Comparison of ENCODE assay signal across 9 cellular contexts in genomic region chr9:73152445-73152844, GRCh38. TPM values are rescaled to one million over a fixed set of nuclear protein-coding genes. Genes with fewer than 3 reads are reported as not detected.
DNase-seq lines count a peak whose midpoint lies in the region; ATAC-seq, FAIRE-seq and TF ChIP-seq lines count a peak whose summit lies in the region.
"Had no signal": no experiment of that assay in that cellular context is flagged by ENCODE, and none has a peak within 500 bp of the region (broad histone marks: within the 10 kb centered on the region; RNA-seq: fewer than 3 reads in every experiment).

No MANE protein-coding gene starts in this region.

- CTCF ChIA-PET in HepG2 (lab: Yijun Ruan, JAX; ENCODE audit: low intra/inter-chr PET ratio, low total read pairs) (no interaction called here), MCF 10A (lab: Yijun Ruan, JAX) (interaction anchor here (0.7 to 2.1 kb wide), 7 partner anchors 11 to 1127 kb away, joined by 3 to 21 read pairs (median 6); no protein-coding TSS in a partner anchor)

- TF ChIP-seq CTCF in liver (IDR thresholded peaks at IDR 0.05; ENCODE audit: low read depth, low read length, missing input control) (no peak), HepG2 (CRISPR knock-in tag; IDR thresholded peaks at IDR 0.05) (no peak), MCF 10A (IDR thresholded peaks at IDR 0.05; ENCODE audit: unreplicated experiment) (no peak), lower lobe of right lung (IDR thresholded peaks at IDR 0.05) (no peak), vagina (IDR thresholded peaks at IDR 0.05) (no peak), GM13977 (IDR thresholded peaks at IDR 0.05; ENCODE audit: extremely low read depth, insufficient read depth, missing control alignments) (no peak)

- no peak overlapping the region for H2AFZ ChIP-seq in HepG2 (ENCODE audit: low read length)

- H3K27me3 ChIP-seq in liver (ENCODE audit: control insufficient read depth in 4 of 4, insufficient read depth in 4 of 4, low read length in 3 of 4) (no peaks in the 10 kb centered on the region), HepG2 (ENCODE audit: control insufficient read depth in 1 of 2, insufficient read depth in 2 of 2, low read length in 2 of 2) (no peaks in the 10 kb centered on the region; a peak in 1 of 5 replicates), lower lobe of right lung (ENCODE audit: low read depth) (no peaks in the 10 kb centered on the region), vagina (no peaks in the 10 kb centered on the region)

- TF ChIP-seq EP300 in HepG2 (IDR thresholded peaks at IDR 0.05; ENCODE audit: low read depth in 2 of 2, low read length in 2 of 2) (no peak), HepG2 (CRISPR knock-in tag; IDR thresholded peaks at IDR 0.05; ENCODE audit: borderline replicate concordance) (no peak)

- H3K36me3 Mint-ChIP-seq in MCF 10A (ENCODE audit: insufficient read depth, unreplicated experiment) = peaks cover 60% of the 10 kb centered on the region

- ATAC-seq in HepG2 (no peak), lower lobe of right lung (peak; percentile 46 to 61)

- no peaks in the 10 kb centered on the region for H3K27me3 Mint-ChIP-seq in MCF 10A (ENCODE audit: insufficient read depth, unreplicated experiment)

- BruUV-seq in HepG2 (replicated peaks; lab: Mats Ljungman, UMichigan) (no TSS peak), MCF 10A (replicated peaks; lab: Mats Ljungman, UMichigan) (TSS peak; percentile 60)

- intact Hi-C loops in HepG2 (cut with micrococcal nuclease; ENCODE audit: unreplicated experiment) = no loop called here
- intact Hi-C loops in MCF 10A (cut with micrococcal nuclease) = no loop called here
- intact Hi-C loops in lower lobe of right lung (cut with DNase I) = no loop called here
- intact Hi-C loops in vagina (cut with DNase I) = no loop called here

- H3K9ac ChIP-seq in liver (ENCODE audit: low read depth in 1 of 2, low read length in 2 of 2) = peak overlapping the region in 1 of 2 donors; percentile 5
- no peak overlapping the region for H3K9ac ChIP-seq in HepG2 (ENCODE audit: insufficient read depth, low read depth, low read length)

- in situ Hi-C loops in HepG2 (cut with HindIII; ENCODE audit: extremely low pct_ligation_motif_present, low pct_unique_long_range_greater_than_20kb) (no loop called here), GM13977 (cut with MboI; ENCODE audit: low pct_unique_long_range_greater_than_20kb, low sequenced_read_pairs, unreplicated experiment) (no loop called here)

- H3K79me2 ChIP-seq in HepG2 (ENCODE audit: insufficient read depth, low read length) = no peaks in the 10 kb centered on the region

- H3K4me1 ChIP-seq in liver (ENCODE audit: control insufficient read depth in 4 of 4, insufficient read depth in 4 of 4, low read length in 3 of 4) (peaks cover 0 to 2% (median 0%) of the 10 kb centered on the region in 4 donors), HepG2 (ENCODE audit: insufficient read depth, low read length) (no peaks in the 10 kb centered on the region), lower lobe of right lung (peaks cover 78% of the 10 kb centered on the region), vagina (peaks cover 80% of the 10 kb centered on the region)

- no peaks in the 10 kb centered on the region for H4K20me1 ChIP-seq in HepG2 (ENCODE audit: insufficient read depth, low read length)

- DNase-seq in HepG2 (ENCODE audit: low spot score) (no peak), MCF 10A (ENCODE audit: unreplicated experiment) (peak; percentile 48), lower lobe of right lung (no peak), vagina (ENCODE audit: extremely low spot score in 2 of 2) (no peak), UCSD-AML1 (lab: John Stamatoyannopoulos, UW; ENCODE audit: unreplicated experiment) (no peak), mucosa of gallbladder (ENCODE audit: low spot score) (no peak), GM13977 (ENCODE audit: low spot score) (no peak)
- DNase-seq: NCI-H146 had no signal

- H3K36me3 ChIP-seq in liver (ENCODE audit: control insufficient read depth in 4 of 4, insufficient read depth in 3 of 4, low read depth in 1 of 4, low read length in 3 of 4) (no peaks in the 10 kb centered on the region), HepG2 (replicated peaks in 1 of 2; ENCODE audit: control insufficient read depth in 1 of 2, insufficient read depth in 2 of 2, low read length in 2 of 2) (no peaks in the 10 kb centered on the region), lower lobe of right lung (peaks cover 3% of the 10 kb centered on the region), vagina (no peaks in the 10 kb centered on the region)

- H3K4me3 Mint-ChIP-seq in MCF 10A (ENCODE audit: unreplicated experiment) = peak overlapping the region; percentile 88

- H3K9me3 ChIP-seq in liver (ENCODE audit: control insufficient read depth in 4 of 4, low read length in 3 of 4) (no peaks in the 10 kb centered on the region), HepG2 (ENCODE audit: low read length) (no peaks in the 10 kb centered on the region), lower lobe of right lung (no peaks in the 10 kb centered on the region), vagina (no peaks in the 10 kb centered on the region)

- peak overlapping the region; percentile 97 for H3K27ac Mint-ChIP-seq in MCF 10A (ENCODE audit: low read depth, unreplicated experiment)

- H3K4me3 ChIP-seq in liver (ENCODE audit: low read depth in 1 of 3, low read length in 3 of 3) = peak overlapping the region in 1 of 3 donors; percentile 2
- no peak overlapping the region for H3K4me3 ChIP-seq in HepG2 (replicated peaks in 1 of 3; ENCODE audit: insufficient read depth in 1 of 3, low read depth in 2 of 3, low read length in 3 of 3)
- H3K4me3 ChIP-seq in lower lobe of right lung = peak overlapping the region; percentile 53
- peak overlapping the region; percentile 46 to 62 for H3K4me3 ChIP-seq in vagina

- 67% methylated on average over 1 of the region's 1 CpG for WGBS in liver
- 8% methylated on average over 1 of the region's 1 CpG for WGBS in HepG2 (ENCODE audit: low lambda C conversion rate)

- H3K9me3 Mint-ChIP-seq in MCF 10A (ENCODE audit: unreplicated experiment) = no peaks in the 10 kb centered on the region

- POLR2A ChIA-PET in HepG2 (lab: Yijun Ruan, JAX) (no interaction called here), MCF 10A (lab: Yijun Ruan, JAX) (interaction anchor here (0.6 to 3.5 kb wide), 19 partner anchors 8 to 1935 kb away, joined by 3 to 241 read pairs (median 8); partner anchors contain the start of genes NMRK1 and ZFAND5)

- H3K27ac ChIP-seq in liver (ENCODE audit: low read depth in 1 of 2, low read length in 2 of 2) = peak overlapping the region; percentile 7 to 41
- H3K27ac ChIP-seq in HepG2 (ENCODE audit: extremely low read length, insufficient read depth, low read length) = no peak overlapping the region
- H3K27ac ChIP-seq in lower lobe of right lung = peak overlapping the region; percentile 89
- peak overlapping the region; percentile 91 for H3K27ac ChIP-seq in vagina

- FAIRE-seq in HepG2 (lab: Jason Lieb, UNC) = no peak

- peaks cover 36% of the 10 kb centered on the region for H3K4me1 Mint-ChIP-seq in MCF 10A (ENCODE audit: insufficient read depth, unreplicated experiment)

- no peak overlapping the region for H3K4me2 ChIP-seq in HepG2 (ENCODE audit: low read depth, low read length)

- TF ChIP-seq RAD21 in liver (IDR thresholded peaks at IDR 0.05) = no peak
- no peak for TF ChIP-seq RAD21 in HepG2 (CRISPR knock-in tag; IDR thresholded peaks at IDR 0.05)

- no peak for TF ChIP-seq POLR2A in HepG2 (IDR thresholded peaks at IDR 0.05; ENCODE audit: insufficient read depth in 1 of 2, low read depth in 2 of 2, low read length in 2 of 2)
- no peak for TF ChIP-seq POLR2A in vagina (IDR thresholded peaks at IDR 0.05)

TF ChIP-seq in HepG2, 621 proteins besides CTCF, POLR2A, EP300 and RAD21:
- no peak for TF ChIP-seq ZBTB25 (CRISPR knock-in tag; IDR thresholded peaks at IDR 0.05)
- no peak for TF ChIP-seq SNAI1 (CRISPR knock-in tag; IDR thresholded peaks at IDR 0.05; ENCODE audit: borderline replicate concordance)
- no peak for TF ChIP-seq MLLT10 (CRISPR knock-in tag; IDR thresholded peaks at IDR 0.05)
TF ChIP-seq in HepG2: peak in this region for 0.

RNA-seq across cellular contexts. Expression of gene ANXA1, which starts 0.8 kb away (rescaled TPM):
- total RNA-seq in liver = 10 to 100 TPM; 15.6 to 28.6 TPM
- polyA plus RNA-seq in liver = 10 to 100 TPM in 1 of 2 donors, 1 to 10 TPM in 1; 4.8 to 13.3 TPM
- total RNA-seq in HepG2 (2016; rRNA removed; fragmentation: Illumina TruSeq; extraction: Trizol) = 0.20 and 0.24 TPM in 2 replicates
- not detected in 2 replicates for total RNA-seq in HepG2 (2016; cell fraction: cytosol; rRNA removed; fragmentation: Illumina TruSeq; extraction: Trizol; ENCODE audit: low read depth)
- total RNA-seq in HepG2 (2016; cell fraction: insoluble cytoplasmic fraction; rRNA removed; fragmentation: Illumina TruSeq; extraction: Trizol) = not detected in 2 replicates
- total RNA-seq in HepG2 (2016; cell fraction: membrane; rRNA removed; fragmentation: Illumina TruSeq; extraction: Trizol) = not detected in 2 replicates
- not detected in 2 replicates for total RNA-seq in HepG2 (2016; cell fraction: nucleus; rRNA removed; fragmentation: Illumina TruSeq; extraction: Trizol)
- polyA plus RNA-seq in HepG2 (2011; rRNA removed) = 0.13 and 0.15 TPM in 2 replicates
- 0.05 and 0.14 TPM in 2 replicates for polyA plus RNA-seq in HepG2 (2011; cell fraction: cytosol; rRNA removed)
- not detected in 2 replicates for polyA plus RNA-seq in HepG2 (2011; cell fraction: nucleus; rRNA removed)
- not detected in 2 replicates for polyA plus RNA-seq in HepG2 (2012)
- not detected in 2 replicates for polyA plus RNA-seq in HepG2 (2016; cell fraction: cytosol; fragmentation: Illumina TruSeq; extraction: Trizol; ENCODE audit: low read depth)
- polyA plus RNA-seq in HepG2 (2016; cell fraction: insoluble cytoplasmic fraction; fragmentation: Illumina TruSeq; extraction: Trizol; ENCODE audit: low read depth) = 0.15 and 0.21 TPM in 2 replicates
- not detected in 2 replicates for polyA plus RNA-seq in HepG2 (2016; cell fraction: membrane; fragmentation: Illumina TruSeq; extraction: Trizol; ENCODE audit: low read depth)
- polyA plus RNA-seq in HepG2 (2016; cell fraction: nucleus; fragmentation: Illumina TruSeq; extraction: Trizol; ENCODE audit: insufficient read depth, low read depth) = 0.65 TPM in 1 of 2 replicates, not detected in the other
- 0.52 and 145 TPM in 2 replicates for polyA minus RNA-seq in HepG2 (2011; rRNA and poly(A)+ RNA removed; ENCODE audit: low replicate concordance)
- polyA minus RNA-seq in HepG2 (2011; cell fraction: cytosol; rRNA and poly(A)+ RNA removed) = not detected in 2 replicates
- polyA minus RNA-seq in HepG2 (2011; cell fraction: nucleus; rRNA and poly(A)+ RNA removed) = 0.90 TPM in 1 of 2 replicates, not detected in the other
- 731 and 810 TPM in 2 replicates for total RNA-seq in MCF 10A (2022)
- 340 TPM for total RNA-seq in lower lobe of right lung
- total RNA-seq in vagina = 834 TPM
- 55.5 TPM for total RNA-seq in mucosa of gallbladder

Comparison
In these comparisons a context has a peak if more than half of its experiments do, and no peak if none do; other contexts are left out.
1. RNA of gene ANXA1, which starts 0.8 kb away (total RNA-seq): 834 TPM in vagina (single experiment), 731 to 810 TPM in MCF 10A, 340 TPM in lower lobe of right lung (single experiment), 55.5 TPM in mucosa of gallbladder (single experiment) and 15.6 to 28.6 TPM in liver; 0.20 to 0.24 TPM in HepG2; every median in the first group is over 10 times any median in the second.
2. H3K4me3 ChIP-seq: peak in lower lobe of right lung (single experiment) and vagina (2 of 2); none in HepG2 (0 of 3).